Comparison of ENCODE assay signal across 1 cellular context in the genomic region with DNA sequence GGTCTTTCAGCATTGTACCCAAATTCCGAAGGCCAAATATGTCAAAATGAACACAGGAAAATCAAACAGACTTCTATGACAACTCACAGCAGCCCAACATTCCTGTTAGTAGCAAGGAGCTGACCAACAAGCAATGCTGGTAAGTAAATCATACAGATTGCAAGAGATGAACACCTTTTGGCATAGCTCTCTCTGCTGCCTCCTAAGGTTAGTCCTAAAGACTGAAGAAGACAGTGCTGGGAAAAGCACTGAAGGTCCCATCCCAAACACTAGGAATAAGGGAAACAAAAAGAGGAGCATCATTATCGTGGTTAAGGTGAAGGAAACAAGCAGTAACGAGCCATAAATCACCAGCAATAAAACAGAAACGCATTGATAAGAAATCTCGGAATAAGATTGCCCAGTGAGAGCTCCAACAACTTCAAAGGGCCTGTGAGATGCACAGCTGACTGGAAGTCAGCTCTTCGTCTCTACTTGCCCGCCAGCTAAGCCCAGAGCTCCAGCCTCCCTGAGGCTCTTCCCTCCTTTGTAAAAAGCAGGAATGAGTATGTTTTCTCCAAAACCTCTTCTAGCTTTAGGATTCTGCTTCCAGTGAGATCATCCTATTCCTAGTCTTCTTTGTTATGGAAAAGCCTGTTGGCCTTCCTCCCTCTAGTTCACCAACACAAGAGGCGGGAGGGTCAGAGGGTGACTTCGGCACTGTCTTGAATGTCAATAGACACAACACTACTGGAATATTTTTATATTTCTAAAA.
A peak's percentile ranks its signal among the peaks of the same experiment; 100 is the strongest.
TF ChIP-seq lines count a peak whose summit lies in the region.

No MANE protein-coding gene starts in this region.

TF ChIP-seq in H1, 55 proteins besides CTCF, POLR2A, EP300 and RAD21:
- TF ChIP-seq SAP30 (IDR thresholded peaks at IDR 0.05; ENCODE audit: insufficient read depth, insufficient replicate concordance, low read length) (no peak), ATF2 (IDR thresholded peaks at IDR 0.05; ENCODE audit: low read length) (0 out of 2 replicates have a peak, but pooled peaks have one; percentile 51), SP1 (IDR thresholded peaks at IDR 0.05; ENCODE audit: low read depth, low read length) (no peak), SUZ12 (IDR thresholded peaks at IDR 0.05; ENCODE audit: low read length) (no peak), YY1 (IDR thresholded peaks at IDR 0.05; ENCODE audit: low read depth, low read length) (no peak), TAF1 (IDR thresholded peaks at IDR 0.05; ENCODE audit: low read depth, low read length) (0 out of 2 replicates have a peak, but pooled peaks have one; percentile 39), SIRT6 (IDR thresholded peaks at IDR 0.05; ENCODE audit: low read length) (no peak), SIX5 (IDR thresholded peaks at IDR 0.05; ENCODE audit: low read depth, low read length) (no peak), ASH2L (IDR thresholded peaks at IDR 0.05; ENCODE audit: low read length) (no peak), HDAC6 (IDR thresholded peaks at IDR 0.05; ENCODE audit: low read depth, low read length) (no peak), SP2 (IDR thresholded peaks at IDR 0.05; ENCODE audit: low read length) (no peak), NRF1 (IDR thresholded peaks at IDR 0.05; ENCODE audit: low read depth, low read length) (no peak), POU5F1 (IDR thresholded peaks at IDR 0.05; ENCODE audit: low read depth, low read length) (0 out of 2 replicates have a peak, but pooled peaks have one; percentile 63), BACH1 (IDR thresholded peaks at IDR 0.05; ENCODE audit: low read length) (no peak), FOSL1 (IDR thresholded peaks at IDR 0.05; ENCODE audit: insufficient read depth, low read depth, low read length) (no peak), CBX5 (IDR thresholded peaks at IDR 0.05; ENCODE audit: low read depth, low read length) (no peak), HDAC2 (IDR thresholded peaks at IDR 0.05; ENCODE audit: borderline replicate concordance in 1 of 2, low read depth in 2 of 2, low read length in 2 of 2) (no peak), JUN (IDR thresholded peaks at IDR 0.05; ENCODE audit: low read depth, low read length) (0 out of 2 replicates have a peak, but pooled peaks have one; percentile 65), NANOG (IDR thresholded peaks at IDR 0.05; ENCODE audit: insufficient read depth, low read depth, low read length, poor library complexity, severe bottlenecking) (no peak), CBX8 (IDR thresholded peaks at IDR 0.05; ENCODE audit: borderline replicate concordance, low read depth, low read length) (no peak), TAF7 (optimal IDR thresholded peaks at IDR 0.05; ENCODE audit: borderline replicate concordance, low read depth, low read length) (no peak), JUND (IDR thresholded peaks at IDR 0.05; ENCODE audit: low read length) (peak; percentile 75), KDM5A (IDR thresholded peaks at IDR 0.05; ENCODE audit: low read length) (no peak), SIN3A (conservative IDR thresholded peaks at IDR 0.05 in 1 of 2, IDR thresholded peaks at IDR 0.05 in 1 of 2; ENCODE audit: low read depth in 1 of 2, low read length in 2 of 2) (no peak), GABPA (IDR thresholded peaks at IDR 0.05; ENCODE audit: borderline replicate concordance, insufficient read depth, low read length) (no peak), RXRA (IDR thresholded peaks at IDR 0.05; ENCODE audit: insufficient read depth, low read depth, low read length) (no peak)
- TF ChIP-seq, protein P1, sequence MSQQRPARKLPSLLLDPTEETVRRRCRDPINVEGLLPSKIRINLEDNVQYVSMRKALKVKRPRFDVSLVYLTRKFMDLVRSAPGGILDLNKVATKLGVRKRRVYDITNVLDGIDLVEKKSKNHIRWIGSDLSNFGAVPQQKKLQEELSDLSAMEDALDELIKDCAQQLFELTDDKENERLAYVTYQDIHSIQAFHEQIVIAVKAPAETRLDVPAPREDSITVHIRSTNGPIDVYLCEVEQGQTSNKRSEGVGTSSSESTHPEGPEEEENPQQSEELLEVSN (IDR thresholded peaks at IDR 0.05) = no peak
TF ChIP-seq in H1: peak in this region for 5.
